ENCODE assay signal across 9 cellular contexts in the genomic region with DNA sequence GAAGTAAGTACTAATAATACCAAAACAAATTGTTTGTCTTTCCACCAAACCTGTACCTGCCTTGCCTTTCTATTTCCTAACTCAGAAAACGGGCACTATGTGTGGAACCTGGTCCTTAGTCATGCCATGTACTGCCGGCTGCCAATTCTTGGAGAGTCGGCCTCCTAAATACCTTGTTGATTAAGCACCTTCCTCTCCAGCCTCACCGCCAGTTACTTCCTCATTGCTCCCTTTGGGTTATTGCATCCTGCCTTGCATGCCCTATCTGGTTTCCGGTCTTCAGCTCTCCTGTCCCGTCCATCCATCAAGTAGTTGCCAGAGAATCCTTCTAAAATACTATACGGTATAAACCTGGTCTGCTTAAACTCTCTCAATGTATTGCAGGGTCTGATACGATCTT. TPM values are rescaled to one million over a fixed set of nuclear protein-coding genes. Genes with fewer than 3 reads are reported as not detected.
DNase-seq lines count a peak whose midpoint lies in the region; ATAC-seq and TF ChIP-seq lines count a peak whose summit lies in the region.
"Not testable (repeated sequence)": the region's sequence is repeated elsewhere in the genome, so short reads cannot be mapped to it uniquely, and the experiment has no call there.
"Had no signal": no experiment of that assay in that cellular context is flagged by ENCODE, and none has a peak within 500 bp of the region (broad histone marks: within the 10 kb centered on the region; RNA-seq: fewer than 3 reads in every experiment).

No MANE protein-coding gene starts in this region.

- H3K4me2 ChIP-seq in OCI-LY3 (ENCODE audit: low read length) = peak overlapping the region; percentile 86

- H3K27ac ChIP-seq in OCI-LY3 (ENCODE audit: low read length); endodermal cell (ENCODE audit: low read depth, low read length): not testable (repeated sequence)

- peak overlapping the region; percentile 32; the same call in 1 of the 2 replicates for H3K4me3 ChIP-seq in GM08714 (ENCODE audit: low read length)
- H3K4me3 ChIP-seq in OCI-LY3 (ENCODE audit: low read length) = peak overlapping the region; percentile 81
- peak overlapping the region; percentile 78 for H3K4me3 ChIP-seq in endodermal cell (ENCODE audit: low read length)

- peak overlapping the region; percentile 93 for H3K27ac Mint-ChIP-seq in activated CD8-positive, alpha-beta memory T cell treated with anti-CD3 and anti-CD28 coated beads, Interleukin-2, amount 10 ng/mL, durations not matched to agents 7 days and 5 days
- H3K27ac Mint-ChIP-seq in endodermal cell, mesothelial cell of epicardium: not testable (repeated sequence)

- H3K36me3 ChIP-seq in OCI-LY3 (replicated peaks; ENCODE audit: low read depth, low read length); endodermal cell (ENCODE audit: control insufficient read depth, insufficient read depth, low read length): not testable (repeated sequence)

- peaks cover 22% of the 10 kb centered on the region for H3K4me1 ChIP-seq in OCI-LY3 (ENCODE audit: low read length)
- not testable (repeated sequence) for H3K4me1 ChIP-seq in endodermal cell (ENCODE audit: control insufficient read depth, insufficient read depth, low read length)

- not testable (repeated sequence) for TF ChIP-seq CTCF in OCI-LY3 (IDR thresholded peaks at IDR 0.05; ENCODE audit: low read depth, low read length); endodermal cell (conservative IDR thresholded peaks at IDR 0.05); mesothelial cell of epicardium (IDR thresholded peaks at IDR 0.05; ENCODE audit: unreplicated experiment)

- H3K9me3 ChIP-seq in OCI-LY3 (ENCODE audit: insufficient read depth, low read length); endodermal cell (ENCODE audit: control insufficient read depth, low read length): not testable (repeated sequence)

- H3K9ac ChIP-seq in OCI-LY3 (ENCODE audit: low read length) = peak overlapping the region; percentile 56; the same call in 1 of the 2 replicates
- H3K9ac ChIP-seq in endodermal cell (ENCODE audit: extremely low read depth, low read length, poor library complexity, severe bottlenecking) = not testable (repeated sequence)

- peaks cover 49% of the 10 kb centered on the region for H3K4me1 Mint-ChIP-seq in activated CD8-positive, alpha-beta memory T cell treated with anti-CD3 and anti-CD28 coated beads, Interleukin-2, amount 10 ng/mL, durations not matched to agents 7 days and 5 days
- not testable (repeated sequence) for H3K4me1 Mint-ChIP-seq in endodermal cell
- H3K4me1 Mint-ChIP-seq in mesothelial cell of epicardium = peaks cover 11% of the 10 kb centered on the region

- 0 out of 2 replicates have a peak overlapping the region, but pooled peaks have one; percentile 66 for H2AFZ ChIP-seq in OCI-LY3 (ENCODE audit: low read depth, low read length)

- H3K4me3 Mint-ChIP-seq in activated CD8-positive, alpha-beta memory T cell treated with anti-CD3 and anti-CD28 coated beads, Interleukin-2, amount 10 ng/mL, durations not matched to agents 7 days and 5 days = peak overlapping the region; percentile 84
- H3K4me3 Mint-ChIP-seq in endodermal cell (peak overlapping the region; percentile 72), mesothelial cell of epicardium (peak overlapping the region; percentile 76)

- ATAC-seq in GM21717 (IDR thresholded peaks at IDR 0.05; ENCODE audit: unreplicated experiment) (peak; percentile 26), HG03432 (IDR thresholded peaks at IDR 0.05; ENCODE audit: unreplicated experiment) (peak; percentile 27)
- ATAC-seq in activated CD8-positive, alpha-beta memory T cell treated with anti-CD3 and anti-CD28 coated beads, Interleukin-2, amount 10 ng/mL, durations not matched to agents 7 days and 5 days = peak; percentile 43
- peak; percentile 8 for ATAC-seq in stimulated activated naive CD8-positive, alpha-beta T cell treated with anti-CD3 and anti-CD28 coated beads, Interleukin-15, Interleukin-2, amounts not matched to agents 100 U/mL and 50 U/mL, for 24 hours

- not testable (repeated sequence) for H3K36me3 Mint-ChIP-seq in activated CD8-positive, alpha-beta memory T cell treated with anti-CD3 and anti-CD28 coated beads, Interleukin-2, amount 10 ng/mL, durations not matched to agents 7 days and 5 days; endodermal cell (ENCODE audit: low read depth); mesothelial cell of epicardium

- H3K27me3 Mint-ChIP-seq in activated CD8-positive, alpha-beta memory T cell treated with anti-CD3 and anti-CD28 coated beads, Interleukin-2, amount 10 ng/mL, durations not matched to agents 7 days and 5 days = not testable (repeated sequence)
- H3K27me3 Mint-ChIP-seq in endodermal cell (ENCODE audit: insufficient read depth) (peaks cover 45% of the 10 kb centered on the region), mesothelial cell of epicardium (ENCODE audit: low read depth) (peaks cover 69% of the 10 kb centered on the region)

- CTCF ChIA-PET in activated CD8-positive, alpha-beta memory T cell treated with anti-CD3 and anti-CD28 coated beads, Interleukin-2, amount 10 ng/mL, durations not matched to agents 7 days and 5 days (lab: Charles Lee) = not testable (repeated sequence)

- not testable (repeated sequence) for H3K9me3 Mint-ChIP-seq in activated CD8-positive, alpha-beta memory T cell treated with anti-CD3 and anti-CD28 coated beads, Interleukin-2, amount 10 ng/mL, durations not matched to agents 7 days and 5 days (ENCODE audit: low read depth)
- H3K9me3 Mint-ChIP-seq in endodermal cell = peaks cover 18% of the 10 kb centered on the region
- peaks cover 10% of the 10 kb centered on the region for H3K9me3 Mint-ChIP-seq in mesothelial cell of epicardium

- not testable (repeated sequence) for H4K20me1 ChIP-seq in OCI-LY3 (ENCODE audit: insufficient read depth, low read length)

- H3K27me3 ChIP-seq in OCI-LY3 (ENCODE audit: low read depth, low read length) = not testable (repeated sequence)
- H3K27me3 ChIP-seq in endodermal cell (ENCODE audit: control insufficient read depth, insufficient read depth, low read length, poor library complexity, severe bottlenecking) = peaks cover 10% of the 10 kb centered on the region

- WGBS in endodermal cell (ENCODE audit: insufficient coverage in 1 of 2, insufficient read length in 1 of 2), 2 experiments = 77 to 85% methylated on average over 8 of the region's 8 CpGs

- DNase-seq in activated CD8-positive, alpha-beta memory T cell treated with anti-CD3 and anti-CD28 coated beads, Interleukin-2, amount 10 ng/mL, durations not matched to agents 7 days and 5 days = peak; percentile 50
- DNase-seq in endodermal cell; mesothelial cell of epicardium (ENCODE audit: low spot score in 2 of 2, unreplicated experiment in 2 of 2); stimulated activated naive CD8-positive, alpha-beta T cell treated with anti-CD3 and anti-CD28 coated beads, Interleukin-15, Interleukin-2, amounts not matched to agents 100 U/mL and 50 U/mL, for 24 hours: not testable (repeated sequence)

- not testable (repeated sequence) for H3K79me2 ChIP-seq in OCI-LY3 (ENCODE audit: low read length)

RNA-seq across cellular contexts. Expression of a gene that starts 8.9 kb away (rescaled TPM):
- under 1 TPM in 1 of 2 experiments, not detected in 1; 0.37 TPM for total RNA-seq in activated CD8-positive, alpha-beta memory T cell treated with anti-CD3 and anti-CD28 coated beads, Interleukin-2, amount 10 ng/mL, durations not matched to agents 7 days and 5 days
- total RNA-seq in endodermal cell (not detected), mesothelial cell of epicardium (not detected in 3 replicates)
- not detected for polyA plus RNA-seq in endodermal cell (2013, experiment 1 of 2)
- polyA plus RNA-seq in endodermal cell (2013, experiment 2 of 2) = not detected
- total RNA-seq: SK-MEL-5 had no signal

RNA-seq across cellular contexts. Expression of a gene that starts 40.9 kb away (rescaled TPM):
- total RNA-seq in activated CD8-positive, alpha-beta memory T cell treated with anti-CD3 and anti-CD28 coated beads, Interleukin-2, amount 10 ng/mL, durations not matched to agents 7 days and 5 days = under 1 TPM in 1 of 2 experiments, not detected in 1; 0.20 TPM
- not detected for total RNA-seq in endodermal cell
- polyA plus RNA-seq in endodermal cell (2013, experiment 1 of 2) = not detected
- not detected for polyA plus RNA-seq in endodermal cell (2013, experiment 2 of 2)
- total RNA-seq in mesothelial cell of epicardium = not detected in 3 replicates
